17 cellular contexts compared by ENCODE assay signal in the genomic region with DNA sequence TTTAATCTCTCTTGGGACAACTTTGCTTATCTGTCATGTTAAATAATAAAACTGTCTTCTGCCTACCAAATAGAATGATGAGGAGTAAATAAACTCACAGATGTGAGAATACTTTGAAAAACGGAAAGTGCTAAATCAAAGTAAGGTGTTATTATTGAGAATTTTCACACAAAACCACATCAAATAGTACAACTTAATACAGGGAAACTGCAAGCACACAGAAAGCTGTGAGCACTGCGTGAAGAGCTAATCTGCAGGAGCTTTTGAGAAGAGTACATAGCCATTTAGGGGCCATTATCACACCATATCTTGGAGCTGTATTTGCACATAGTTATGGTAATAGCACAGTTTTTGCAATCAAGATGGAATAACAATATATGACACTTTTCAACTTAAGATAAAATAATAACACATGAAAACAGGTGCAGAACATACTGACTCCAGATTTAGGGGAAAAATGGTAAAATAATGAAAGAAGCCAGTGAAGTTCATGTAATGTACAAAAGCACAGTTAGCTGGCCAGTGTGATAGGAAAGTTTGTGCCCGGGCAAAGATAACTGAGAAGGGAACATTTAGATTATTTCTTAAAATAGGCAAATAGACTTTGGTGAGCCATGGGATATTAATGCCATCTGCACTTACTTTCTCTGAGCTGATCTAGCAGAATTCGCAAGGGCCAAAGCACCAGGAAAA.
DNase-seq lines count a peak whose midpoint lies in the region; ATAC-seq and TF ChIP-seq lines count a peak whose summit lies in the region.
"Had no signal": no experiment of that assay in that cellular context is flagged by ENCODE, and none has a peak within 500 bp of the region (broad histone marks: within the 10 kb centered on the region; RNA-seq: fewer than 3 reads in every experiment).

No MANE protein-coding gene starts in this region.

- H3K9me2 ChIP-seq in SK-N-SH = no peaks in the 10 kb centered on the region

- H4K20me1 ChIP-seq in SK-N-SH (ENCODE audit: insufficient read depth) = no peaks in the 10 kb centered on the region
- H4K20me1 ChIP-seq: BLaER1 treated with 17β-estradiol and CSF1 and Interleukin-3, amounts not matched to agents 10 nM and 100 nM had no signal

- peaks cover 9% of the 10 kb centered on the region for H3K36me3 Mint-ChIP-seq in brain
- H3K36me3 Mint-ChIP-seq: CD4-positive, CD25-positive, alpha-beta regulatory T cell had no signal

- H3K9me3 ChIP-seq in SK-N-SH = no peaks in the 10 kb centered on the region

- no peaks in the 10 kb centered on the region for H3K27me3 ChIP-seq in SK-N-SH (ENCODE audit: insufficient read depth)
- H3K27me3 ChIP-seq: BLaER1 treated with 17β-estradiol and CSF1 and Interleukin-3, amounts not matched to agents 10 nM and 100 nM had no signal

- peaks cover 0 to 23% of the 10 kb centered on the region in 2 experiments; a peak in 2 of 4 replicates for H3K4me1 ChIP-seq in SK-N-SH (ENCODE audit: control insufficient read depth in 1 of 2, insufficient read depth in 2 of 2, low read depth in 1 of 2, low read length in 1 of 2)
- H3K4me1 ChIP-seq: BLaER1 treated with 17β-estradiol and CSF1 and Interleukin-3, amounts not matched to agents 10 nM and 100 nM had no signal

- no peak overlapping the region for H3K4me3 ChIP-seq in SK-N-SH (ENCODE audit: low read depth in 2 of 2, low read length in 1 of 2)
- H3K4me3 ChIP-seq: BLaER1 treated with 17β-estradiol and CSF1 and Interleukin-3, amounts not matched to agents 10 nM and 100 nM; GM12878; K562 had no signal

- TF ChIP-seq EP300 in SK-N-SH (IDR thresholded peaks at IDR 0.05; ENCODE audit: borderline replicate concordance in 1 of 2, low read depth in 1 of 2, low read length in 1 of 2) = no peak

- TF ChIP-seq CTCF in brain (conservative IDR thresholded peaks at IDR 0.05) (no peak), SK-N-SH (IDR thresholded peaks at IDR 0.05) (no peak)

- peaks cover 4 to 15% of the 10 kb centered on the region in 2 experiments for H3K36me3 ChIP-seq in SK-N-SH (replicated peaks in 1 of 2; ENCODE audit: control insufficient read depth in 1 of 2, insufficient read depth in 2 of 2, low read length in 1 of 2)

- H3K9ac ChIP-seq in SK-N-SH = no peak overlapping the region
- H3K9ac ChIP-seq: BLaER1 treated with 17β-estradiol and CSF1 and Interleukin-3, amounts not matched to agents 10 nM and 100 nM had no signal

- POLR2A ChIA-PET in SK-N-SH (lab: Yijun Ruan, JAX) = interaction anchor here (0.9 kb wide), 1 partner anchor 43 kb away, joined by 3 read pairs; no protein-coding TSS in a partner anchor

- peak overlapping the region in 4 of 5 experiments; percentile 12 to 86 (median 82) for H3K27ac Mint-ChIP-seq in brain
- H3K27ac Mint-ChIP-seq: H9 had no signal

- DNase-seq in Right ventricle myocardium superior = no peak
- DNase-seq in cardiac septum (ENCODE audit: low spot score) = no peak
- DNase-seq in NCI-H146 treated with DMSO at 0.1 percent for 48 hours (lab: John Stamatoyannopoulos, UW; ENCODE audit: unreplicated experiment) = peak; percentile 30
- no peak for DNase-seq in NCI-H128 (lab: John Stamatoyannopoulos, UW; ENCODE audit: unreplicated experiment)
- no peak for DNase-seq in SK-N-SH
- no peak for DNase-seq in activated naive CD4-positive, alpha-beta T cell (lab: John Stamatoyannopoulos, UW)
- DNase-seq: Calu3, GOT3, H9 had no signal

- CTCF ChIA-PET in SK-N-SH (lab: Yijun Ruan, JAX) = interaction anchor here (0.6 to 9.3 kb wide), 6 partner anchors 8 to 1776 kb away, joined by 3 to 40 read pairs (median 4); no protein-coding TSS in a partner anchor

- H3F3A ChIP-seq in SK-N-SH (replicated peaks; ENCODE audit: insufficient read depth) = no peaks in the 10 kb centered on the region

- no peaks in the 10 kb centered on the region for H3K79me2 ChIP-seq in SK-N-SH (ENCODE audit: insufficient read depth)

- peak overlapping the region in 1 of 5 experiments; percentile 40 for H3K4me3 Mint-ChIP-seq in brain
- H3K4me3 Mint-ChIP-seq: CD4-positive, CD25-positive, alpha-beta regulatory T cell; H9 had no signal

- intact Hi-C loops in Right ventricle myocardium superior (cut with DNase I) (loop anchor here (10.0 kb wide), 1 partner anchor 56 kb away; no protein-coding TSS in a partner anchor), cardiac septum (cut with DNase I) (no loop called here)

- H3K27ac ChIP-seq in SK-N-SH (ENCODE audit: low read depth in 2 of 2, low read length in 1 of 2) = peak overlapping the region in 1 of 2 experiments; percentile 86; a peak in 2 of 4 replicates
- H3K27ac ChIP-seq: 22Rv1; BLaER1 treated with 17β-estradiol and CSF1 and Interleukin-3, amounts not matched to agents 10 nM and 100 nM; HL-60 had no signal

- ATAC-seq in Right ventricle myocardium superior (ENCODE audit: poor library complexity) = peak; percentile 39
- ATAC-seq in GM19324 (IDR thresholded peaks at IDR 0.05; ENCODE audit: low FRiP score, unreplicated experiment) = no peak
- ATAC-seq: GM12878, K562 had no signal

- H3K4me1 Mint-ChIP-seq in brain = peaks cover 20% of the 10 kb centered on the region

- no peak for TF ChIP-seq RAD21 in SK-N-SH (IDR thresholded peaks at IDR 0.05; ENCODE audit: low read length)

- no peak overlapping the region for H3K4me2 ChIP-seq in SK-N-SH
- H3K4me2 ChIP-seq: BLaER1 treated with 17β-estradiol and CSF1 and Interleukin-3, amounts not matched to agents 10 nM and 100 nM had no signal

- no peaks in the 10 kb centered on the region for H3K9me3 Mint-ChIP-seq in brain
- H3K9me3 Mint-ChIP-seq: H9 had no signal

- WGBS in SK-N-SH (ENCODE audit: low lambda C conversion rate) = 77% methylated on average over 4 of the region's 4 CpGs

- H2AFZ ChIP-seq in SK-N-SH (ENCODE audit: low read depth) = no peak overlapping the region

- no peaks in the 10 kb centered on the region for H3K27me3 Mint-ChIP-seq in brain
- H3K27me3 Mint-ChIP-seq: CD4-positive, CD25-positive, alpha-beta regulatory T cell had no signal

TF ChIP-seq in SK-N-SH, 30 proteins besides CTCF, POLR2A, EP300 and RAD21:
- TF ChIP-seq FOSL2 (IDR thresholded peaks at IDR 0.05; ENCODE audit: borderline replicate concordance, low read depth) (no peak), NFIC (IDR thresholded peaks at IDR 0.05; ENCODE audit: borderline replicate concordance) (no peak), RCOR1 (IDR thresholded peaks at IDR 0.05; ENCODE audit: low read length) (no peak), FOXM1 (IDR thresholded peaks at IDR 0.05; ENCODE audit: low read depth) (no peak)
- TF ChIP-seq, protein P1, sequence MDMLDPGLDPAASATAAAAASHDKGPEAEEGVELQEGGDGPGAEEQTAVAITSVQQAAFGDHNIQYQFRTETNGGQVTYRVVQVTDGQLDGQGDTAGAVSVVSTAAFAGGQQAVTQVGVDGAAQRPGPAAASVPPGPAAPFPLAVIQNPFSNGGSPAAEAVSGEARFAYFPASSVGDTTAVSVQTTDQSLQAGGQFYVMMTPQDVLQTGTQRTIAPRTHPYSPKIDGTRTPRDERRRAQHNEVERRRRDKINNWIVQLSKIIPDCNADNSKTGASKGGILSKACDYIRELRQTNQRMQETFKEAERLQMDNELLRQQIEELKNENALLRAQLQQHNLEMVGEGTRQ (IDR thresholded peaks at IDR 0.05; ENCODE audit: borderline replicate concordance, low read depth, low read length) = no peak
- TF ChIP-seq, protein P2, sequence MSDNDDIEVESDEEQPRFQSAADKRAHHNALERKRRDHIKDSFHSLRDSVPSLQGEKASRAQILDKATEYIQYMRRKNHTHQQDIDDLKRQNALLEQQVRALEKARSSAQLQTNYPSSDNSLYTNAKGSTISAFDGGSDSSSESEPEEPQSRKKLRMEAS (IDR thresholded peaks at IDR 0.05; ENCODE audit: low read depth) = no peak
- TF ChIP-seq, protein P3, sequence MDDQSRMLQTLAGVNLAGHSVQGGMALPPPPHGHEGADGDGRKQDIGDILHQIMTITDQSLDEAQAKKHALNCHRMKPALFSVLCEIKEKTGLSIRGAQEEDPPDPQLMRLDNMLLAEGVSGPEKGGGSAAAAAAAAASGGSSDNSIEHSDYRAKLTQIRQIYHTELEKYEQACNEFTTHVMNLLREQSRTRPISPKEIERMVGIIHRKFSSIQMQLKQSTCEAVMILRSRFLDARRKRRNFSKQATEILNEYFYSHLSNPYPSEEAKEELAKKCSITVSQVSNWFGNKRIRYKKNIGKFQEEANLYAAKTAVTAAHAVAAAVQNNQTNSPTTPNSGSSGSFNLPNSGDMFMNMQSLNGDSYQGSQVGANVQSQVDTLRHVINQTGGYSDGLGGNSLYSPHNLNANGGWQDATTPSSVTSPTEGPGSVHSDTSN (IDR thresholded peaks at IDR 0.05) = no peak
- TF ChIP-seq, protein P4, sequence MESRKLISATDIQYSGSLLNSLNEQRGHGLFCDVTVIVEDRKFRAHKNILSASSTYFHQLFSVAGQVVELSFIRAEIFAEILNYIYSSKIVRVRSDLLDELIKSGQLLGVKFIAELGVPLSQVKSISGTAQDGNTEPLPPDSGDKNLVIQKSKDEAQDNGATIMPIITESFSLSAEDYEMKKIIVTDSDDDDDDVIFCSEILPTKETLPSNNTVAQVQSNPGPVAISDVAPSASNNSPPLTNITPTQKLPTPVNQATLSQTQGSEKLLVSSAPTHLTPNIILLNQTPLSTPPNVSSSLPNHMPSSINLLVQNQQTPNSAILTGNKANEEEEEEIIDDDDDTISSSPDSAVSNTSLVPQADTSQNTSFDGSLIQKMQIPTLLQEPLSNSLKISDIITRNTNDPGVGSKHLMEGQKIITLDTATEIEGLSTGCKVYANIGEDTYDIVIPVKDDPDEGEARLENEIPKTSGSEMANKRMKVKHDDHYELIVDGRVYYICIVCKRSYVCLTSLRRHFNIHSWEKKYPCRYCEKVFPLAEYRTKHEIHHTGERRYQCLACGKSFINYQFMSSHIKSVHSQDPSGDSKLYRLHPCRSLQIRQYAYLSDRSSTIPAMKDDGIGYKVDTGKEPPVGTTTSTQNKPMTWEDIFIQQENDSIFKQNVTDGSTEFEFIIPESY (IDR thresholded peaks at IDR 0.05; ENCODE audit: borderline replicate concordance, low read depth) = no peak
